18 cellular contexts compared by ENCODE assay signal in genomic region chr5:43233946-43234345, GRCh38. TPM values are rescaled to one million over a fixed set of nuclear protein-coding genes. Genes with fewer than 3 reads are reported as not detected.
DNase-seq lines count a peak whose midpoint lies in the region; ATAC-seq, FAIRE-seq and TF ChIP-seq lines count a peak whose summit lies in the region.
"Had no signal": no experiment of that assay in that cellular context is flagged by ENCODE, and none has a peak within 500 bp of the region (broad histone marks: within the 10 kb centered on the region; RNA-seq: fewer than 3 reads in every experiment).

No MANE protein-coding gene starts in this region.

- FAIRE-seq in K562 (lab: Jason Lieb, UNC) (no peak), RCC 7860 (lab: Jason Lieb, UNC) (no peak)
- FAIRE-seq: A549 had no signal

- H3K4me1 Mint-ChIP-seq in activated naive CD4-positive, alpha-beta T cell treated with anti-CD3 and anti-CD28 coated beads, Interleukin-2, amount 10 ng/mL, durations not matched to agents 7 days and 5 days: peaks cover 6% of the 10 kb centered on the region
- no peaks in the 10 kb centered on the region for H3K4me1 Mint-ChIP-seq in natural killer cell
- H3K4me1 Mint-ChIP-seq: neural crest cell had no signal

- POLR2A ChIA-PET in K562 (lab: Yijun Ruan, JAX): interaction anchor here (0.6 to 1.6 kb wide), 3 partner anchors 18 to 250 kb away, joined by 3 read pairs; partner anchors contain the start of gene TMEM267

- peaks cover 3% of the 10 kb centered on the region for H3K27me3 Mint-ChIP-seq in activated naive CD4-positive, alpha-beta T cell treated with anti-CD3 and anti-CD28 coated beads, Interleukin-2, amount 10 ng/mL, durations not matched to agents 7 days and 5 days
- peaks cover 0 to 3% of the 10 kb centered on the region in 2 donors for H3K27me3 Mint-ChIP-seq in natural killer cell (ENCODE audit: low read depth in 2 of 2)

- no peak for TF ChIP-seq RAD21 in K562 (CRISPR knock-in tag; conservative IDR thresholded peaks at IDR 0.05 in 1 of 2, IDR thresholded peaks at IDR 0.05 in 1 of 2)

- H3K9me1 ChIP-seq in K562 (ENCODE audit: control insufficient read depth, insufficient read depth, low read length): no peaks in the 10 kb centered on the region

- H3K4me1 ChIP-seq in K562 (replicated peaks in 1 of 2; ENCODE audit: control insufficient read depth in 2 of 2, insufficient read depth in 2 of 2, low read length in 2 of 2): no peaks in the 10 kb centered on the region; a peak in 2 of 5 replicates
- H3K4me1 ChIP-seq: A549, breast epithelium, HAP-1, heart left ventricle, SJCRH30 had no signal

- CTCF ChIA-PET in activated naive CD4-positive, alpha-beta T cell treated with anti-CD3 and anti-CD28 coated beads, Interleukin-2, amount 10 ng/mL, durations not matched to agents 7 days and 5 days (lab: Charles Lee): interaction anchor here (1.4 to 1.5 kb wide), 2 partner anchors 10 to 15 kb away, joined by 3 to 7 read pairs; no protein-coding TSS in a partner anchor
- CTCF ChIA-PET in K562 (lab: Yijun Ruan, JAX; ENCODE audit: low intra/inter-chr PET ratio): interaction anchor here (0.9 kb wide), 1 partner anchor 39 kb away, joined by 3 read pairs; no protein-coding TSS in a partner anchor

- TF ChIP-seq CTCF in K562 (IDR thresholded peaks at IDR 0.05 in 2 of 3, conservative IDR thresholded peaks at IDR 0.05 in 1 of 3; ENCODE audit: insufficient read depth in 2 of 3, low read depth in 1 of 3, low read length in 3 of 3) (no peak), natural killer cell (IDR thresholded peaks at IDR 0.05) (no peak)

- H4K20me1 ChIP-seq in K562 (replicated peaks; ENCODE audit: control insufficient read depth, insufficient read depth, low read length): no peaks in the 10 kb centered on the region

- no peaks in the 10 kb centered on the region for H3K9me3 Mint-ChIP-seq in activated naive CD4-positive, alpha-beta T cell treated with anti-CD3 and anti-CD28 coated beads, Interleukin-2, amount 10 ng/mL, durations not matched to agents 7 days and 5 days
- no peaks in the 10 kb centered on the region for H3K9me3 Mint-ChIP-seq in natural killer cell
- H3K9me3 Mint-ChIP-seq: neural crest cell had no signal

- no peaks in the 10 kb centered on the region for H3K9me3 ChIP-seq in K562 (replicated peaks; ENCODE audit: control insufficient read depth, insufficient read depth, low read depth, low read length)
- H3K9me3 ChIP-seq: A549, breast epithelium, HAP-1, heart left ventricle, SJCRH30, upper lobe of left lung had no signal

- H3K4me2 ChIP-seq in K562 (ENCODE audit: insufficient read depth, low read length): no peak overlapping the region
- H3K4me2 ChIP-seq: A549 had no signal

- TF ChIP-seq EP300 in K562 (IDR thresholded peaks at IDR 0.05; ENCODE audit: low read length): no peak

- peak overlapping the region; percentile 51; the same call in 1 of the 2 replicates for H2AFZ ChIP-seq in K562 (ENCODE audit: low read depth, low read length)

- no peaks in the 10 kb centered on the region for H3K79me2 ChIP-seq in K562 (ENCODE audit: control insufficient read depth, insufficient read depth, low read length)

- ATAC-seq in GM21717 (IDR thresholded peaks at IDR 0.05; ENCODE audit: unreplicated experiment): peak; percentile 65
- ATAC-seq in HG03139 (IDR thresholded peaks at IDR 0.05; ENCODE audit: unreplicated experiment): peak; percentile 57
- ATAC-seq in K562: no peak
- no peak for ATAC-seq in natural killer cell
- ATAC-seq: A549, heart left ventricle, left ventricle myocardium superior had no signal

- no peaks in the 10 kb centered on the region for H3K36me3 ChIP-seq in K562 (ENCODE audit: control insufficient read depth, insufficient read depth, low read length)
- H3K36me3 ChIP-seq: breast epithelium, HAP-1, heart left ventricle, SJCRH30, upper lobe of left lung had no signal

- BruUV-seq in K562 (replicated peaks; lab: Mats Ljungman, UMichigan): no TSS peak

- no peak overlapping the region for H3K9ac ChIP-seq in K562 (ENCODE audit: insufficient read depth in 1 of 2, low read depth in 2 of 2, low read length in 2 of 2)

- H3K27ac Mint-ChIP-seq in activated naive CD4-positive, alpha-beta T cell treated with anti-CD3 and anti-CD28 coated beads, Interleukin-2, amount 10 ng/mL, durations not matched to agents 7 days and 5 days: peak overlapping the region; percentile 50
- no peak overlapping the region for H3K27ac Mint-ChIP-seq in natural killer cell

- 5% methylated on average over 3 of the region's 3 CpGs for WGBS in K562 (ENCODE audit: insufficient coverage, low coverage, missing lambda C conversion rate)

- no peak for DNase-seq in activated naive CD4-positive, alpha-beta T cell treated with anti-CD3 and anti-CD28 coated beads, Interleukin-2, amount 10 ng/mL, durations not matched to agents 7 days and 5 days
- DNase-seq in activated naive CD4-positive, alpha-beta T cell treated with anti-CD3 and anti-CD28 coated beads, Interleukin-2, amount 50 U/mL, for 16 hours: no peak
- no peak for DNase-seq in K562 (ENCODE audit: extremely low read depth in 1 of 4, low spot score in 3 of 4)
- DNase-seq in RCC 7860 (ENCODE audit: low spot score): no peak
- no peak for DNase-seq in activated T-cell treated with anti-CD3 and anti-CD28 coated beads, Interleukin-2, amount 50 U/mL, for 48 hours
- DNase-seq in natural killer cell: no peak
- DNase-seq: heart left ventricle, left ventricle myocardium superior, NCI-H1436, NCI-H82, SJCRH30, upper lobe of left lung had no signal

- H3K36me3 Mint-ChIP-seq in activated naive CD4-positive, alpha-beta T cell treated with anti-CD3 and anti-CD28 coated beads, Interleukin-2, amount 10 ng/mL, durations not matched to agents 7 days and 5 days: no peaks in the 10 kb centered on the region
- H3K36me3 Mint-ChIP-seq in natural killer cell: no peaks in the 10 kb centered on the region

- no peak for TF ChIP-seq POLR2A in K562 (conservative IDR thresholded peaks at IDR 0.05)

- no peak overlapping the region for H3K27ac ChIP-seq in K562 (ENCODE audit: extremely low read depth, low read depth, low read length)
- H3K27ac ChIP-seq: A549, breast epithelium, heart left ventricle, SJCRH30, upper lobe of left lung had no signal

- no peak overlapping the region for H3K4me3 ChIP-seq in K562
- H3K4me3 ChIP-seq: A549, breast epithelium, HAP-1, heart left ventricle, SJCRH30, upper lobe of left lung had no signal

- H3K27me3 ChIP-seq in K562 (ENCODE audit: control insufficient read depth in 2 of 2, insufficient read depth in 2 of 2, low read length in 2 of 2): peaks cover 0 to 2% of the 10 kb centered on the region in 2 experiments; a peak in 2 of 5 replicates
- H3K27me3 ChIP-seq: breast epithelium, upper lobe of left lung had no signal

- in situ Hi-C loops in K562 (cut with MboI): loop anchor here (5.0 kb wide), 1 partner anchor 148 kb away; no protein-coding TSS in a partner anchor

- intact Hi-C loops in K562 (cut with micrococcal nuclease) (no loop called here), natural killer cell (cut with micrococcal nuclease) (loop anchor here (5.0 kb wide), 1 partner anchor 153 kb away; no protein-coding TSS in a partner anchor)

- H3K4me3 Mint-ChIP-seq in activated naive CD4-positive, alpha-beta T cell treated with anti-CD3 and anti-CD28 coated beads, Interleukin-2, amount 10 ng/mL, durations not matched to agents 7 days and 5 days: no peak overlapping the region
- no peak overlapping the region for H3K4me3 Mint-ChIP-seq in natural killer cell
- H3K4me3 Mint-ChIP-seq: neural crest cell had no signal

TF ChIP-seq in K562, 482 proteins besides CTCF, POLR2A, EP300 and RAD21:
- TF ChIP-seq ZNF24 (IDR thresholded peaks at IDR 0.05): peak; percentile 98
- no peak for TF ChIP-seq POLR2G (IDR thresholded peaks at IDR 0.05; ENCODE audit: low read depth, low read length)

RNA-seq across cellular contexts. Expression of gene NIM1K, which starts 41.9 kb away (rescaled TPM):
- 0.12 and 0.14 TPM in 2 replicates for total RNA-seq in K562 (2011; cell fraction: chromatin; rRNA removed; ENCODE audit: low replicate concordance)
- total RNA-seq in K562 (2011; cell fraction: nucleolus; rRNA removed): not detected in 2 replicates
- total RNA-seq in K562 (2011; cell fraction: nucleoplasm; rRNA removed): not detected in 2 replicates
- total RNA-seq in K562 (2014; rRNA removed) (0.04 TPM in 1 of 2 replicates, not detected in the other), K562 (2014; rRNA removed; fragmentation: Illumina TruSeq; extraction: Trizol) (not detected in 2 replicates), K562 (2015; rRNA removed; fragmentation: Illumina TruSeq; extraction: Trizol) (0.07 and 0.08 TPM in 2 replicates), K562 (2021) (0.13 and 0.31 TPM in 2 replicates), natural killer cell (under 1 TPM; 0.28 to 0.40 (median 0.36) TPM)
- polyA plus RNA-seq in K562 (2011; rRNA removed) (0.04 TPM in 1 of 2 replicates, not detected in the other), K562 (2014; fragmentation: Illumina TruSeq; extraction: Trizol) (0.04 and 0.09 TPM in 2 replicates), K562 (2014; fragmentation: Nextera tagmentation; extraction: Ambion mirVana) (under 1 TPM in 1 of 2 experiments, not detected in 1; 0.03 TPM), K562 (2014; rRNA removed) (0.34 TPM in 1 of 2 replicates, not detected in the other)
- polyA plus RNA-seq in K562 (2011; cell fraction: cytosol; rRNA removed): 0.03 TPM in 1 of 2 replicates, not detected in the other
- polyA plus RNA-seq in K562 (2011; cell fraction: nucleus; rRNA removed): 0.06 and 0.13 TPM in 2 replicates
- 0.08 TPM in 2 replicates for polyA plus RNA-seq in K562 (2012)
- polyA minus RNA-seq in K562 (2011; rRNA and poly(A)+ RNA removed): 0.09 and 0.21 TPM in 2 replicates
- not detected in 2 replicates for polyA minus RNA-seq in K562 (2011; cell fraction: cytosol; rRNA and poly(A)+ RNA removed)
- 0.13 TPM in 1 of 2 replicates, not detected in the other for polyA minus RNA-seq in K562 (2011; cell fraction: nucleus; rRNA and poly(A)+ RNA removed)

Comparison
In these comparisons a context has a peak if more than half of its experiments do, and no peak if none do; other contexts are left out.
1. ATAC-seq: peak in GM21717 (single experiment) and HG03139 (single experiment); none in K562 (single experiment) and natural killer cell (0 of 3).